Comparison of ENCODE assay signal across 1 cellular context in the genomic region with DNA sequence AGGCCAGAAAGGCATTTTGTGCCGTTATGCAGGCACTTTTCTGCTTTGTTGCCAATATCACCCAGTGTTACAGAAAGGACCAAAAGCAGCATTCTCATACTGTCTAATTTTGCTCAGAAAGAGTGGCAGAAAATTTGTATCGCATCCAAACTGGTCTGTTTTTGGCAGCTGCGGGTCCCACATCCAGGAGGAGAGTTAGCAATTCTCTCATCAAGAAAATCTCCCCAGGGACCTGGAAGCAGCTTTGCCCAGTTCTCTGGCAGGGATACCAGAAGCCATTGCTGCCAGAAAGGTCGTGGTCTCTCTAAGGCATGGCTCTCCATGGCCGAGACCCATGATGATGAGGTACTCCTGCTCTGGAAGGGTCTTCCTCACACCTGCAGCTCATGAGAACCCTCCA.
TF ChIP-seq lines count a peak whose summit lies in the region.

No MANE protein-coding gene starts in this region.

TF ChIP-seq in SK-N-SH, 30 proteins besides CTCF, POLR2A, EP300 and RAD21 (continued from another document):
- TF ChIP-seq, protein P1, sequence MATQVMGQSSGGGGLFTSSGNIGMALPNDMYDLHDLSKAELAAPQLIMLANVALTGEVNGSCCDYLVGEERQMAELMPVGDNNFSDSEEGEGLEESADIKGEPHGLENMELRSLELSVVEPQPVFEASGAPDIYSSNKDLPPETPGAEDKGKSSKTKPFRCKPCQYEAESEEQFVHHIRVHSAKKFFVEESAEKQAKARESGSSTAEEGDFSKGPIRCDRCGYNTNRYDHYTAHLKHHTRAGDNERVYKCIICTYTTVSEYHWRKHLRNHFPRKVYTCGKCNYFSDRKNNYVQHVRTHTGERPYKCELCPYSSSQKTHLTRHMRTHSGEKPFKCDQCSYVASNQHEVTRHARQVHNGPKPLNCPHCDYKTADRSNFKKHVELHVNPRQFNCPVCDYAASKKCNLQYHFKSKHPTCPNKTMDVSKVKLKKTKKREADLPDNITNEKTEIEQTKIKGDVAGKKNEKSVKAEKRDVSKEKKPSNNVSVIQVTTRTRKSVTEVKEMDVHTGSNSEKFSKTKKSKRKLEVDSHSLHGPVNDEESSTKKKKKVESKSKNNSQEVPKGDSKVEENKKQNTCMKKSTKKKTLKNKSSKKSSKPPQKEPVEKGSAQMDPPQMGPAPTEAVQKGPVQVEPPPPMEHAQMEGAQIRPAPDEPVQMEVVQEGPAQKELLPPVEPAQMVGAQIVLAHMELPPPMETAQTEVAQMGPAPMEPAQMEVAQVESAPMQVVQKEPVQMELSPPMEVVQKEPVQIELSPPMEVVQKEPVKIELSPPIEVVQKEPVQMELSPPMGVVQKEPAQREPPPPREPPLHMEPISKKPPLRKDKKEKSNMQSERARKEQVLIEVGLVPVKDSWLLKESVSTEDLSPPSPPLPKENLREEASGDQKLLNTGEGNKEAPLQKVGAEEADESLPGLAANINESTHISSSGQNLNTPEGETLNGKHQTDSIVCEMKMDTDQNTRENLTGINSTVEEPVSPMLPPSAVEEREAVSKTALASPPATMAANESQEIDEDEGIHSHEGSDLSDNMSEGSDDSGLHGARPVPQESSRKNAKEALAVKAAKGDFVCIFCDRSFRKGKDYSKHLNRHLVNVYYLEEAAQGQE (IDR thresholded peaks at IDR 0.05; ENCODE audit: low read depth, low read length) = no peak
- TF ChIP-seq USF2 (IDR thresholded peaks at IDR 0.05; ENCODE audit: borderline replicate concordance, low read depth, low read length) (no peak), SMC3 (IDR thresholded peaks at IDR 0.05; ENCODE audit: low read depth, low read length) (no peak), TCF12 (IDR thresholded peaks at IDR 0.05) (no peak), CHD2 (IDR thresholded peaks at IDR 0.05; ENCODE audit: low read length, partially characterized antibody) (no peak), RCOR1 (IDR thresholded peaks at IDR 0.05; ENCODE audit: low read length) (no peak), ELF1 (IDR thresholded peaks at IDR 0.05) (no peak), GATA2 (CRISPR knock-in tag; IDR thresholded peaks at IDR 0.05) (no peak)
